8 cellular contexts compared by ENCODE assay signal in the genomic region with DNA sequence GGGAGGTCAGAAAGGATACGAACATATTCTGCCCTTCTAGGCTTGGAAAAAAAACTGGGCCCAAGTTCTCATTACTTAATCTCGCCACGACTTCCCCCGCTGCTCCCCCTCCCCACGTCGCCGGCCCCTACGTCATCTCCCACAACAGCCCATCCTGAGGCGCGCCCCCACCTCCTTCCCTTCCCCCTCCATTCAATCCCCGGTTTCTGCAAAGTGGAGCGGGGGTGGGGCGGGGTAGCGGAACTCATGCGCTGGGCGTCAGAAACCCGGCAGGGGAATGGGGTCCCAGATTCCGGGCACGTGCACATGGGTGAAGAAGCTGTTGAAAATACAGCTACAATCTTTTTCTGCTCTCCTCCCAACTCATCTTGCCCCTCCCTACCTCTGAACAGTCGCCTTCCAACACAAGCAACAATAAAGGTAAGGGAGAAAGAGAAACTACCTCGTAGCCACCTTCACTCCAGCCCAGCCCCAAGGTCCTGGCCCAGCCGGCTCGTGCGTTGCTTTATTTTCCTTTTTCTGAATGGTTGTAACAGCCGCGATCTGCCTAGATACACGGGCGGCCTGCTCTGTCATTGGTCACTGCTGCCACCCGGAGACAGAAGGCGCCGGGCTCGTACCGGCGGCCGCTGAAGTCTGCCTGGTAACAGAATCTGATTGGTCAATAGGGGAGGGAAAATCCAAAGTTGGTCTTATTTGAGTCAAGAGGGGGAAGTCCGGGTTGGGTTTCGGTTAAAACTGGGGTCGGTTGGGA. TPM values are rescaled to one million over a fixed set of nuclear protein-coding genes. Genes with fewer than 3 reads are reported as not detected.
DNase-seq lines count a peak whose midpoint lies in the region; ATAC-seq and TF ChIP-seq lines count a peak whose summit lies in the region.

A gene (minus strand): TSS at position 484 of the 754 bp plus-strand sequence. CDS start 932 bp downstream, outside the sequence.

- no peaks in the 10 kb centered on the region for H3K9me3 Mint-ChIP-seq in endothelial cell (ENCODE audit: unreplicated experiment)
- H3K9me3 Mint-ChIP-seq in mesothelial cell of epicardium: peaks cover 7% of the 10 kb centered on the region

- no peak for TF ChIP-seq CTCF in OCI-LY3 (IDR thresholded peaks at IDR 0.05; ENCODE audit: low read depth, low read length)
- TF ChIP-seq CTCF in endothelial cell (IDR thresholded peaks at IDR 0.05; ENCODE audit: unreplicated experiment): no peak
- TF ChIP-seq CTCF in mesothelial cell of epicardium (IDR thresholded peaks at IDR 0.05; ENCODE audit: unreplicated experiment): no peak

- H3K4me3 Mint-ChIP-seq in endothelial cell (ENCODE audit: unreplicated experiment): peak within 1 kb of the TSS; percentile 97
- H3K4me3 Mint-ChIP-seq in mesothelial cell of epicardium: peak within 1 kb of the TSS; percentile 89

- H3K27ac Mint-ChIP-seq in endothelial cell (ENCODE audit: unreplicated experiment): peak within 1 kb of the TSS; percentile 100
- H3K27ac Mint-ChIP-seq in mesothelial cell of epicardium: peak within 1 kb of the TSS; percentile 100

- ATAC-seq in GM21515 (IDR thresholded peaks at IDR 0.05; ENCODE audit: unreplicated experiment): peak; percentile 95

- peak within 1 kb of the TSS; percentile 94 for H3K27ac ChIP-seq in OCI-LY3 (ENCODE audit: low read length)

- peaks cover 4% of the 10 kb centered on the region for H3K9me3 ChIP-seq in OCI-LY3 (ENCODE audit: insufficient read depth, low read length)

- peaks cover 15% of the 10 kb centered on the region for H3K27me3 Mint-ChIP-seq in endothelial cell (ENCODE audit: unreplicated experiment)
- no peaks in the 10 kb centered on the region for H3K27me3 Mint-ChIP-seq in mesothelial cell of epicardium (ENCODE audit: low read depth)

- DNase-seq in D341Med (ENCODE audit: low spot score) (peak; percentile 98), HuH-7 (ENCODE audit: low spot score) (peak; percentile 80), endothelial cell (ENCODE audit: low spot score) (peak; percentile 94), mesothelial cell of epicardium (ENCODE audit: low spot score in 2 of 2, unreplicated experiment in 2 of 2) (peak; percentile 83 to 92)
- DNase-seq in activated CD8-positive, alpha-beta memory T cell treated with anti-CD3 and anti-CD28 coated beads, Interleukin-2, amount 50 U/mL, for 48 hours: peak; percentile 91
- DNase-seq in stimulated activated CD8-positive, alpha-beta memory T cell treated with anti-CD3 and anti-CD28 coated beads, Interleukin-15, amount 100 ng/mL, for 48 hours (ENCODE audit: low read depth in 2 of 2): peak; percentile 90 to 91

- H3K4me1 ChIP-seq in OCI-LY3 (ENCODE audit: low read length): peaks cover 28% of the 10 kb centered on the region

- H3K79me2 ChIP-seq in OCI-LY3 (ENCODE audit: low read length): peaks cover 29% of the 10 kb centered on the region

- peaks cover 33% of the 10 kb centered on the region for H3K36me3 Mint-ChIP-seq in endothelial cell (ENCODE audit: low read depth, unreplicated experiment)
- H3K36me3 Mint-ChIP-seq in mesothelial cell of epicardium: peaks cover 18% of the 10 kb centered on the region

- H3K4me1 Mint-ChIP-seq in endothelial cell (ENCODE audit: unreplicated experiment) (peaks cover 37% of the 10 kb centered on the region), mesothelial cell of epicardium (peaks cover 27% of the 10 kb centered on the region)

- H4K20me1 ChIP-seq in OCI-LY3 (ENCODE audit: insufficient read depth, low read length): no peaks in the 10 kb centered on the region

- no peaks in the 10 kb centered on the region for H3K27me3 ChIP-seq in OCI-LY3 (ENCODE audit: low read depth, low read length)

- peak within 1 kb of the TSS; percentile 99 for H3K4me2 ChIP-seq in OCI-LY3 (ENCODE audit: low read length)

- peak within 1 kb of the TSS; percentile 88 for H3K4me3 ChIP-seq in OCI-LY3 (ENCODE audit: low read length)

- H2AFZ ChIP-seq in OCI-LY3 (ENCODE audit: low read depth, low read length): peak within 1 kb of the TSS; percentile 12; the same call in 1 of the 2 replicates

- H3K9ac ChIP-seq in OCI-LY3 (ENCODE audit: low read length): peak within 1 kb of the TSS; percentile 99

- peaks cover 49% of the 10 kb centered on the region for H3K36me3 ChIP-seq in OCI-LY3 (replicated peaks; ENCODE audit: low read depth, low read length)

RNA-seq across cellular contexts. Expression of the gene that starts here (rescaled TPM):
- total RNA-seq in endothelial cell (ENCODE audit: unreplicated experiment) (51.6 TPM), mesothelial cell of epicardium (82.8 to 89.5 TPM (median 88.2 TPM) in 3 replicates)

Comparison
In these comparisons a context has a peak if more than half of its experiments do, and no peak if none do; other contexts are left out.
1. Peak in every context shown above with its lines: DNase-seq, ATAC-seq, H3K4me3 ChIP-seq and H3K27ac ChIP-seq.